In genomic region chr1:169662680-169663079, GRCh38 we compare ENCODE assay signal across 1 cellular context.
TF ChIP-seq lines count a peak whose summit lies in the region.

No MANE protein-coding gene starts in this region.

TF ChIP-seq in H1, 55 proteins besides CTCF, POLR2A, EP300 and RAD21:
- 0 out of 2 replicates have a peak, but pooled peaks have one; percentile 62 for TF ChIP-seq FOSL1 (IDR thresholded peaks at IDR 0.05; ENCODE audit: insufficient read depth, low read depth, low read length)
TF ChIP-seq in H1: peak in this region for 1; not testable (repeated sequence) for 54.
